1 cellular context compared by ENCODE assay signal in genomic region chr1:3453891-3454810, GRCh38.
TF ChIP-seq lines count a peak whose summit lies in the region.

Gene ARHGEF16 (plus strand): TSS chr1:3454665. CDS start chr1:3463085, 8,420 bp downstream.

TF ChIP-seq in HepG2, 621 proteins besides CTCF, POLR2A, EP300 and RAD21 (continued from another document and continues in another):
- no peak for TF ChIP-seq ZBTB40 (IDR thresholded peaks at IDR 0.05)
- TF ChIP-seq ZBTB40 (CRISPR knock-in tag; IDR thresholded peaks at IDR 0.05): peak; percentile 61; the same call in 1 of the 2 replicates
- no peak; the same call in 1 of the 2 replicates for TF ChIP-seq KDM2A (CRISPR knock-in tag; IDR thresholded peaks at IDR 0.05; ENCODE audit: borderline replicate concordance, low read depth)
- peak; percentile 63 for TF ChIP-seq MAZ (IDR thresholded peaks at IDR 0.05; ENCODE audit: borderline replicate concordance, low read depth, low read length)
- TF ChIP-seq MAZ (CRISPR knock-in tag; IDR thresholded peaks at IDR 0.05; ENCODE audit: low read depth): peak; percentile 63; the same call in 1 of the 2 replicates
- 0 out of 2 replicates have a peak, but pooled peaks have one; percentile 18 for TF ChIP-seq FOSL2 (CRISPR knock-in tag; IDR thresholded peaks at IDR 0.05)
- 0 out of 2 replicates have a peak, but pooled peaks have one; percentile 20 for TF ChIP-seq ZNF503 (CRISPR knock-in tag; IDR thresholded peaks at IDR 0.05)
- no peak for TF ChIP-seq ZKSCAN5 (CRISPR knock-in tag; IDR thresholded peaks at IDR 0.05)
- TF ChIP-seq SOX13 (IDR thresholded peaks at IDR 0.05): no peak
- no peak; a peak in 1 of 4 replicates for TF ChIP-seq SOX13 (CRISPR knock-in tag; conservative IDR thresholded peaks at IDR 0.05 in 1 of 2, IDR thresholded peaks at IDR 0.05 in 1 of 2)
- TF ChIP-seq YEATS2 (CRISPR knock-in tag; IDR thresholded peaks at IDR 0.05; ENCODE audit: borderline replicate concordance): no peak
- TF ChIP-seq SOX5 (CRISPR knock-in tag; IDR thresholded peaks at IDR 0.05; ENCODE audit: borderline replicate concordance): no peak; the same call in 1 of the 2 replicates
- no peak for TF ChIP-seq MYPOP (CRISPR knock-in tag; IDR thresholded peaks at IDR 0.05)
- no peak for TF ChIP-seq CAMTA2 (CRISPR knock-in tag; IDR thresholded peaks at IDR 0.05; ENCODE audit: borderline replicate concordance)
- TF ChIP-seq ZNF430 (CRISPR knock-in tag; IDR thresholded peaks at IDR 0.05): 0 out of 2 replicates have a peak, but pooled peaks have one; percentile 27
- 0 out of 2 replicates have a peak, but pooled peaks have one; percentile 13 for TF ChIP-seq EEA1 (CRISPR knock-in tag; IDR thresholded peaks at IDR 0.05; ENCODE audit: borderline replicate concordance)
- peak; percentile 79; the same call in 1 of the 2 replicates for TF ChIP-seq TERF1 (CRISPR knock-in tag; IDR thresholded peaks at IDR 0.05)
- TF ChIP-seq E2F2 (CRISPR knock-in tag; IDR thresholded peaks at IDR 0.05; ENCODE audit: borderline replicate concordance): peak; percentile 47; the same call in 1 of the 2 replicates
- no peak for TF ChIP-seq CEBPB (IDR thresholded peaks at IDR 0.05; ENCODE audit: borderline replicate concordance, low read depth, low read length)
- no peak for TF ChIP-seq SMAD9 (CRISPR knock-in tag; IDR thresholded peaks at IDR 0.05)
- TF ChIP-seq ZNF142 (CRISPR knock-in tag; IDR thresholded peaks at IDR 0.05): no peak
- no peak for TF ChIP-seq TCF7L2 (IDR thresholded peaks at IDR 0.05; ENCODE audit: low read depth, low read length)
- TF ChIP-seq ATF5 (CRISPR knock-in tag; IDR thresholded peaks at IDR 0.05; ENCODE audit: low read depth): no peak
- TF ChIP-seq IKZF1 (IDR thresholded peaks at IDR 0.05): no peak
- TF ChIP-seq ZSCAN29 (CRISPR knock-in tag; conservative IDR thresholded peaks at IDR 0.05): no peak
- no peak for TF ChIP-seq DMAP1 (CRISPR knock-in tag; IDR thresholded peaks at IDR 0.05)
- TF ChIP-seq ZNF563 (CRISPR knock-in tag; IDR thresholded peaks at IDR 0.05): peak; percentile 81
- peak; percentile 88 for TF ChIP-seq ADNP (CRISPR knock-in tag; IDR thresholded peaks at IDR 0.05)
- no peak for TF ChIP-seq HNF4G (IDR thresholded peaks at IDR 0.05; ENCODE audit: borderline replicate concordance, low read depth, low read length)
- TF ChIP-seq HNF4G (CRISPR knock-in tag; IDR thresholded peaks at IDR 0.05; ENCODE audit: borderline replicate concordance, low read depth): no peak
- TF ChIP-seq ZNF207 (IDR thresholded peaks at IDR 0.05; ENCODE audit: borderline replicate concordance): no peak
- TF ChIP-seq ZFP36L1 (CRISPR knock-in tag; IDR thresholded peaks at IDR 0.05): no peak
- TF ChIP-seq DDIT3 (CRISPR knock-in tag; IDR thresholded peaks at IDR 0.05): no peak
- no peak for TF ChIP-seq ZNF766 (CRISPR knock-in tag; IDR thresholded peaks at IDR 0.05; ENCODE audit: borderline replicate concordance)
- TF ChIP-seq DR1 (CRISPR knock-in tag; IDR thresholded peaks at IDR 0.05): 0 out of 2 replicates have a peak, but pooled peaks have one; percentile 45
